Comparison of ENCODE assay signal across 8 cellular contexts in the genomic region with DNA sequence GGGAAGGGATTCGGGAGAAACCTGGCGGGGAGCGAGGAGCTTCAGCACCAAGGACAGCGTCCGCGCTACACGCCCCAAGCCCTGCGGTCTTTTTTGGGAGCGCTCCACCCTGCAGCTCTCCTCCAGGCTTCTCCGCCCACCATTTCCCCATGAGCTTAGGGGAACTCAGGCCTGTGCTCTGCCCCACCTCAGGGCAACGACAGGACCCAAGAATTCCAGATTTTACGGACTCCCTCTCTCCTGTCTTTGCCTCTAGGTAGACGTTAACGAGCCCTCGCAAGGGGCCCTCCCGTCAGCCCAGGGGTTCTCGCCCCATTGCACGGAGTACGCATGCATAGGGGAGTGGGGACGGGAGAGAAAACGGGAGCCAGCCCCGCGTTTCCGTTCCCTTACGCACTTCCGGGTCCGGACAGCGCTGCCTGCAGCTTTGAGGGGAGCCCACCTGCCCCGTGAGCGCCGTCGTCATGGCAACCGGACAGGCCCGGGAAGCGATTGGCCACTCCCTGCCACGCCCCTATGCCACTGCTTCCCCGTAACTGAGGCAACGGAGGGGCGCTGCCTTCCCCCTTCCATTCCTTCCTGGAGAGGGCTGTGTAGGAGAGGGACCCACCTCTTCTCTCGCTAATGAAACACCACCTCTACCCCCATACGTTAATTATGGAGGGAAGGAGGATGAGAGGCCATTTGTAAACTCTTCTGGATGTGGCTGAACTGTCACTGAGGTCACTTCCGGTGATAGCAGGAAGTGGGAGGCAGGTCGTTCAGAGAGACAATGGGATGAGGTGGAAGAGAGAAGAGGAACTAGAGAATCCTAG. TPM values are rescaled to one million over a fixed set of nuclear protein-coding genes. Genes with fewer than 3 reads are reported as not detected.
A peak's percentile ranks its signal among the peaks of the same experiment; 100 is the strongest.
DNase-seq lines count a peak whose midpoint lies in the region; ATAC-seq and TF ChIP-seq lines count a peak whose summit lies in the region.

No MANE protein-coding gene starts in this region.

- H3K9me2 ChIP-seq in neural cell (ENCODE audit: insufficient read depth, low read length): no peaks in the 10 kb centered on the region

- no peaks in the 10 kb centered on the region for H3K27me3 ChIP-seq in neural cell (ENCODE audit: insufficient read depth, low read depth, low read length)

- H4K20me1 ChIP-seq in neural cell (ENCODE audit: insufficient read depth): no peaks in the 10 kb centered on the region

- peak overlapping the region; percentile 95 for H3K27ac ChIP-seq in neural cell (ENCODE audit: low read length)

- no peak for TF ChIP-seq EP300 in neural cell (conservative IDR thresholded peaks at IDR 0.05; ENCODE audit: poor library complexity, severe bottlenecking)

- peak overlapping the region; percentile 77 for H3K9ac ChIP-seq in neural cell (ENCODE audit: low read length)

- TF ChIP-seq RAD21 in neural cell (conservative IDR thresholded peaks at IDR 0.05): no peak

- TF ChIP-seq CTCF in epithelial cell of esophagus (IDR thresholded peaks at IDR 0.05; ENCODE audit: insufficient read depth, low read depth, low read length, missing control alignments) (no peak), neural cell (IDR thresholded peaks at IDR 0.05; ENCODE audit: poor library complexity, severe bottlenecking) (no peak)

- no peaks in the 10 kb centered on the region for H3K9me3 ChIP-seq in neural cell (ENCODE audit: low read length)

- peaks cover 11% of the 10 kb centered on the region for H3F3A ChIP-seq in neural cell (ENCODE audit: insufficient read depth, low read length, poor library complexity, severe bottlenecking)

- H3K79me2 ChIP-seq in neural cell (replicated peaks; ENCODE audit: insufficient read depth, low read length): peaks cover 25% of the 10 kb centered on the region

- no peak overlapping the region for H2AFZ ChIP-seq in neural cell (ENCODE audit: low read depth, low read length)

- peak; percentile 50 for DNase-seq in COLO829 (ENCODE audit: low spot score)
- DNase-seq in KG1 (lab: John Stamatoyannopoulos, UW): peak; percentile 11
- peak; percentile 56 for DNase-seq in activated CD4-positive, alpha-beta T cell treated with anti-CD3 and anti-CD28 coated beads for 48 hours
- peak; percentile 68 for DNase-seq in epithelial cell of esophagus (ENCODE audit: low read depth)
- DNase-seq in NCI-H1436 treated with DMSO at 0.1 percent for 48 hours (lab: John Stamatoyannopoulos, UW): no peak

- H3K4me2 ChIP-seq in neural cell (ENCODE audit: low read length): no peak overlapping the region

- no peak overlapping the region for H3K4me3 ChIP-seq in epithelial cell of esophagus (ENCODE audit: low read length)
- peak overlapping the region; percentile 59 for H3K4me3 ChIP-seq in neural cell (ENCODE audit: low read length)

- no peak for ATAC-seq in HG03097 (IDR thresholded peaks at IDR 0.05; ENCODE audit: low FRiP score, unreplicated experiment)
- no peak for ATAC-seq in HG03342 (IDR thresholded peaks at IDR 0.05; ENCODE audit: unreplicated experiment)

- peaks cover 20% of the 10 kb centered on the region for H3K36me3 ChIP-seq in neural cell (ENCODE audit: insufficient read depth, low read length)

TF ChIP-seq in neural cell, 6 proteins besides CTCF, POLR2A, EP300 and RAD21:
- TF ChIP-seq MXI1 (conservative IDR thresholded peaks at IDR 0.05; ENCODE audit: poor library complexity, severe bottlenecking): no peak
- TF ChIP-seq EZH2 (IDR thresholded peaks at IDR 0.05; ENCODE audit: borderline replicate concordance, insufficient read depth, low read length, poor library complexity, severe bottlenecking): no peak
- TF ChIP-seq SMC3 (conservative IDR thresholded peaks at IDR 0.05; ENCODE audit: poor library complexity): no peak
- TF ChIP-seq TAF1 (IDR thresholded peaks at IDR 0.05; ENCODE audit: low read depth): no peak
- TF ChIP-seq, protein P1, sequence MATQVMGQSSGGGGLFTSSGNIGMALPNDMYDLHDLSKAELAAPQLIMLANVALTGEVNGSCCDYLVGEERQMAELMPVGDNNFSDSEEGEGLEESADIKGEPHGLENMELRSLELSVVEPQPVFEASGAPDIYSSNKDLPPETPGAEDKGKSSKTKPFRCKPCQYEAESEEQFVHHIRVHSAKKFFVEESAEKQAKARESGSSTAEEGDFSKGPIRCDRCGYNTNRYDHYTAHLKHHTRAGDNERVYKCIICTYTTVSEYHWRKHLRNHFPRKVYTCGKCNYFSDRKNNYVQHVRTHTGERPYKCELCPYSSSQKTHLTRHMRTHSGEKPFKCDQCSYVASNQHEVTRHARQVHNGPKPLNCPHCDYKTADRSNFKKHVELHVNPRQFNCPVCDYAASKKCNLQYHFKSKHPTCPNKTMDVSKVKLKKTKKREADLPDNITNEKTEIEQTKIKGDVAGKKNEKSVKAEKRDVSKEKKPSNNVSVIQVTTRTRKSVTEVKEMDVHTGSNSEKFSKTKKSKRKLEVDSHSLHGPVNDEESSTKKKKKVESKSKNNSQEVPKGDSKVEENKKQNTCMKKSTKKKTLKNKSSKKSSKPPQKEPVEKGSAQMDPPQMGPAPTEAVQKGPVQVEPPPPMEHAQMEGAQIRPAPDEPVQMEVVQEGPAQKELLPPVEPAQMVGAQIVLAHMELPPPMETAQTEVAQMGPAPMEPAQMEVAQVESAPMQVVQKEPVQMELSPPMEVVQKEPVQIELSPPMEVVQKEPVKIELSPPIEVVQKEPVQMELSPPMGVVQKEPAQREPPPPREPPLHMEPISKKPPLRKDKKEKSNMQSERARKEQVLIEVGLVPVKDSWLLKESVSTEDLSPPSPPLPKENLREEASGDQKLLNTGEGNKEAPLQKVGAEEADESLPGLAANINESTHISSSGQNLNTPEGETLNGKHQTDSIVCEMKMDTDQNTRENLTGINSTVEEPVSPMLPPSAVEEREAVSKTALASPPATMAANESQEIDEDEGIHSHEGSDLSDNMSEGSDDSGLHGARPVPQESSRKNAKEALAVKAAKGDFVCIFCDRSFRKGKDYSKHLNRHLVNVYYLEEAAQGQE (IDR thresholded peaks at IDR 0.05; ENCODE audit: borderline replicate concordance): peak; percentile 40
- peak; percentile 44 for TF ChIP-seq POLR2AphosphoS5 (IDR thresholded peaks at IDR 0.05)
TF ChIP-seq in neural cell: peak in this region for 2.

RNA-seq across cellular contexts. Expression of a gene that starts 20.8 kb away (rescaled TPM):
- polyA plus RNA-seq in neural cell: 7.6 and 9.3 TPM in 2 replicates
- 18.0 and 27.3 TPM in 2 replicates for polyA minus RNA-seq in neural cell

RNA-seq across cellular contexts. Expression of a gene that starts 38.3 kb away (rescaled TPM):
- 0.18 and 0.64 TPM in 2 replicates for polyA plus RNA-seq in neural cell
- not detected in 2 replicates for polyA minus RNA-seq in neural cell

RNA-seq across cellular contexts. Expression of a gene that starts 42.4 kb away (rescaled TPM):
- 0.82 and 1.4 TPM in 2 replicates for polyA plus RNA-seq in neural cell
- 2.7 and 11.9 TPM in 2 replicates for polyA minus RNA-seq in neural cell

RNA-seq across cellular contexts. Expression of a gene that starts 50.5 kb away (rescaled TPM):
- 0.90 and 2.3 TPM in 2 replicates for polyA plus RNA-seq in neural cell
- polyA minus RNA-seq in neural cell: 2.9 and 3.0 TPM in 2 replicates
